22 cellular contexts compared by ENCODE assay signal in the genomic region with DNA sequence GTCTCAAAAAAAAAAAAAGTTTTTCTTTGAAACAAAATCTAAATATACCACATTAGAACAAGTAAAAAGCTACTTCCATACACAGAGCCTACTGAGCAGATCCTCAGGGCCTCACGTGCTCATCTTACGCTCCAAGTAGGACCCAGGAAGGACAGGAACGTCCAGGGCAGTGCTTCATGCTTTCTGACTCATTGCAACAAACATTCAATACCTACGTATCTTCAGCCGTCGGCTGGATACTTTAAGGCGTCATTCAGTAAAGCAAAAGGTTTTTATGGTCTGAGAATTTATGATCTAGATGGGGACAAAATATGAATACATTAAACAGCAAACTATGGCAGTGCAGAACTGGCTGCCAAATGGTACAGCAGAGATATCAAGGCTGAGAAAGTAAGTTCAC. TPM values are rescaled to one million over a fixed set of nuclear protein-coding genes. Genes with fewer than 3 reads are reported as not detected.
DNase-seq lines count a peak whose midpoint lies in the region; ATAC-seq, FAIRE-seq and TF ChIP-seq lines count a peak whose summit lies in the region.
"Had no signal": no experiment of that assay in that cellular context is flagged by ENCODE, and none has a peak within 500 bp of the region (broad histone marks: within the 10 kb centered on the region; RNA-seq: fewer than 3 reads in every experiment).

No MANE protein-coding gene starts in this region.

- H3K9me3 Mint-ChIP-seq in HFFc6 (no peaks in the 10 kb centered on the region), osteocyte (ENCODE audit: unreplicated experiment) (no peaks in the 10 kb centered on the region)
- H3K9me3 Mint-ChIP-seq: IgD-negative memory B cell had no signal

- H3K4me3 Mint-ChIP-seq in HFFc6 (peak overlapping the region; percentile 39), osteocyte (ENCODE audit: unreplicated experiment) (no peak overlapping the region)
- H3K4me3 Mint-ChIP-seq: IgD-negative memory B cell had no signal

- H3K36me3 Mint-ChIP-seq in HFFc6 (ENCODE audit: low read depth) = peaks cover 16% of the 10 kb centered on the region; the same call in 1 of the 2 replicates
- peaks cover 26% of the 10 kb centered on the region for H3K36me3 Mint-ChIP-seq in osteocyte (ENCODE audit: unreplicated experiment)
- H3K36me3 Mint-ChIP-seq: IgD-negative memory B cell had no signal

- H3K4me1 Mint-ChIP-seq in HFFc6 (ENCODE audit: low read depth) (peaks cover 11% of the 10 kb centered on the region), osteocyte (ENCODE audit: unreplicated experiment) (no peaks in the 10 kb centered on the region)

- H3K27ac ChIP-seq in right lobe of liver (peak overlapping the region in 2 of 3 donors; percentile 79 to 91), small intestine (ENCODE audit: low read depth in 1 of 2, low read length in 1 of 2) (peak overlapping the region in 1 of 2 donors; percentile 33)
- H3K27ac ChIP-seq: BLaER1, lower lobe of right lung, SK-N-MC, thyroid gland had no signal

- H3K4me3 ChIP-seq in right lobe of liver (no peak overlapping the region), small intestine (ENCODE audit: low read depth in 1 of 2, low read length in 2 of 2) (no peak overlapping the region)
- H3K4me3 ChIP-seq: BLaER1, lower lobe of right lung, SK-N-MC, thyroid gland had no signal

- no peak for TF ChIP-seq POLR2A in right lobe of liver (IDR thresholded peaks at IDR 0.05)

- H3K27me3 Mint-ChIP-seq in HFFc6 (ENCODE audit: insufficient read depth) (peaks cover 5% of the 10 kb centered on the region; the same call in 1 of the 2 replicates), osteocyte (ENCODE audit: unreplicated experiment) (no peaks in the 10 kb centered on the region)
- H3K27me3 Mint-ChIP-seq: IgD-negative memory B cell had no signal

- H3K27ac Mint-ChIP-seq in HFFc6 (peak overlapping the region; percentile 80), osteocyte (ENCODE audit: unreplicated experiment) (no peak overlapping the region)

- ATAC-seq in right lobe of liver = no peak
- no peak for ATAC-seq in GM21619 (IDR thresholded peaks at IDR 0.05; ENCODE audit: unreplicated experiment)
- ATAC-seq in HG02852 (IDR thresholded peaks at IDR 0.05; ENCODE audit: unreplicated experiment) = no peak
- ATAC-seq: lower lobe of right lung had no signal

- peak; percentile 80 for DNase-seq in HFFc6
- peak; percentile 92 for DNase-seq in amniotic epithelial cell (ENCODE audit: low read depth)
- no peak for DNase-seq in right lobe of liver
- peak; percentile 71 for DNase-seq in small intestine
- no peak for DNase-seq in NCI-H2196 treated with DMSO at 0.1 percent for 48 hours (lab: John Stamatoyannopoulos, UW; ENCODE audit: unreplicated experiment)
- no peak for DNase-seq in osteocyte (ENCODE audit: extremely low spot score, unreplicated experiment)
- DNase-seq: activated CD4-positive, alpha-beta T cell treated with anti-CD3 and anti-CD28 coated beads for 4 hours; activated T-cell treated with anti-CD3 and anti-CD28 coated beads, Interleukin-2, amount 50 U/mL, for 1 hour; amniotic stem cell; cerebellar nuclear complex; HCEC 1CT; lower lobe of right lung; NCI-H187; NCI-H510A; OCI-M1; stimulated activated CD4-positive, alpha-beta T cell treated with anti-CD3 and anti-CD28 coated beads, Interleukin-4, amount 100 ng/mL, for 4 hours; thyroid gland had no signal

- H3K9me3 ChIP-seq in right lobe of liver (no peaks in the 10 kb centered on the region), small intestine (ENCODE audit: control insufficient read depth, low read depth) (no peaks in the 10 kb centered on the region)
- H3K9me3 ChIP-seq: BLaER1, lower lobe of right lung, thyroid gland had no signal

- 88% methylated on average over 7 of the region's 7 CpGs for WGBS in right lobe of liver (ENCODE audit: insufficient coverage, low coverage, low lambda C conversion rate, missing lambda C conversion rate)
- WGBS in small intestine, 3 donors = 53 to 65% (median 65%) methylated on average over 7 of the region's 7 CpGs

- peaks cover 0 to 23% (median 7%) of the 10 kb centered on the region in 4 donors for H3K36me3 ChIP-seq in right lobe of liver
- H3K36me3 ChIP-seq in small intestine (ENCODE audit: control insufficient read depth in 2 of 2, insufficient read depth in 2 of 2, low read length in 2 of 2) = peaks cover 2 to 8% of the 10 kb centered on the region in 2 donors

- intact Hi-C loops in right lobe of liver (cut with DNase I) = loop anchor here in 1 of 2 donors (10.0 kb wide), 1 partner anchor 129 kb away; no protein-coding TSS in a partner anchor

- no peak for FAIRE-seq in small intestine (lab: Jason Lieb, UNC)

- H3K27me3 ChIP-seq in right lobe of liver (no peaks in the 10 kb centered on the region), small intestine (ENCODE audit: control insufficient read depth in 2 of 2, insufficient read depth in 2 of 2, low read length in 2 of 2) (no peaks in the 10 kb centered on the region)
- H3K27me3 ChIP-seq: BLaER1, thyroid gland had no signal

- TF ChIP-seq CTCF in HFFc6 (IDR thresholded peaks at IDR 0.05) = no peak
- no peak for TF ChIP-seq CTCF in right lobe of liver (IDR thresholded peaks at IDR 0.05)
- TF ChIP-seq CTCF in osteocyte (IDR thresholded peaks at IDR 0.05) = no peak

- peaks cover 0 to 30% (median 11%) of the 10 kb centered on the region in 4 donors for H3K4me1 ChIP-seq in right lobe of liver
- H3K4me1 ChIP-seq in small intestine (ENCODE audit: control insufficient read depth in 2 of 2, insufficient read depth in 1 of 2, low read depth in 1 of 2, low read length in 1 of 2) = peaks cover 0 to 7% of the 10 kb centered on the region in 2 donors
- H3K4me1 ChIP-seq: lower lobe of right lung, thyroid gland had no signal

RNA-seq across cellular contexts. Expression of a gene that starts 20.6 kb away (rescaled TPM):
- total RNA-seq in HFFc6 (2021; fragmentation: NEBNext Ultra II Directional; extraction: Animal tissue kit (Norgen Biotek cat#: 25700)) = 10 to 100 TPM; 50.1 to 68.0 (median 52.9) TPM
- total RNA-seq in right lobe of liver = 10 to 100 TPM; 22.0 to 53.2 (median 27.3) TPM
- 10 to 100 TPM; 69.7 to 92.6 (median 77.3) TPM for polyA plus RNA-seq in small intestine
- total RNA-seq in osteocyte = 57.1 and 62.2 TPM in 2 replicates

RNA-seq across cellular contexts. Expression of a gene that starts 28.2 kb away (rescaled TPM):
- total RNA-seq in HFFc6 (2021; fragmentation: NEBNext Ultra II Directional; extraction: Animal tissue kit (Norgen Biotek cat#: 25700)) = 1 to 10 TPM; 6.2 to 9.6 (median 8.1) TPM
- 10 to 100 TPM in 3 of 6 experiments, 1 to 10 TPM in 3; 3.8 to 12.0 (median 8.8) TPM for total RNA-seq in right lobe of liver
- polyA plus RNA-seq in small intestine = 10 to 100 TPM; 10.8 to 18.6 (median 15.7) TPM
- 21.8 and 23.2 TPM in 2 replicates for total RNA-seq in osteocyte

Comparison
In these comparisons a context has a peak if more than half of its experiments do, and no peak if none do; other contexts are left out.
1. DNase-seq: peak in HFFc6 (single experiment), amniotic epithelial cell (single experiment) and small intestine (single experiment); none in right lobe of liver (0 of 3), NCI-H2196 treated with DMSO at 0.1 percent for 48 hours (single experiment) and osteocyte (single experiment).